Comparison of ENCODE assay signal across 8 cellular contexts in genomic region chr19:51926426-51926783, GRCh38. TPM values are rescaled to one million over a fixed set of nuclear protein-coding genes. Genes with fewer than 3 reads are reported as not detected.
DNase-seq lines count a peak whose midpoint lies in the region; ATAC-seq and TF ChIP-seq lines count a peak whose summit lies in the region.

No MANE protein-coding gene starts in this region.

- peak overlapping the region; percentile 87 for H3K27ac Mint-ChIP-seq in T-helper 17 cell

- H3K27ac ChIP-seq in DOHH2 (ENCODE audit: low read depth, low read length) (no peak overlapping the region), prostate gland (peak overlapping the region; percentile 90)

- H3K36me3 ChIP-seq in DOHH2 (ENCODE audit: control insufficient read depth, low read length) (peaks cover 5% of the 10 kb centered on the region), prostate gland (peaks cover 0 to 6% of the 10 kb centered on the region in 2 donors)

- DNase-seq in T-helper 17 cell: no peak
- DNase-seq in fibroblast of pulmonary artery (ENCODE audit: low read depth): no peak
- DNase-seq in prostate gland (ENCODE audit: low spot score): no peak
- DNase-seq in globus pallidus (ENCODE audit: low spot score): no peak
- no peak for DNase-seq in stimulated activated CD4-positive, alpha-beta T cell treated with anti-CD3 and anti-CD28 coated beads, Interleukin-15, amount 100 ng/mL, for 24 hours
- DNase-seq in RPMI8226: no peak

- H3K4me3 ChIP-seq in DOHH2 (ENCODE audit: low read length): peak overlapping the region; percentile 91
- peak overlapping the region; percentile 100 for H3K4me3 ChIP-seq in fibroblast of pulmonary artery (replicated peaks; ENCODE audit: low read depth, low read length)
- peak overlapping the region; percentile 56 to 62 for H3K4me3 ChIP-seq in prostate gland

- peaks cover 13% of the 10 kb centered on the region for H3K36me3 Mint-ChIP-seq in T-helper 17 cell (ENCODE audit: low read depth)

- H3K4me1 ChIP-seq in DOHH2 (ENCODE audit: control insufficient read depth, low read length): peaks cover 6% of the 10 kb centered on the region
- H3K4me1 ChIP-seq in prostate gland (replicated peaks): no peaks in the 10 kb centered on the region

- 21% methylated on average over 11 of the region's 11 CpGs for WGBS in prostate gland

- peak overlapping the region; percentile 94 for H3K4me3 Mint-ChIP-seq in T-helper 17 cell

- H4K20me1 ChIP-seq in DOHH2 (ENCODE audit: control insufficient read depth, insufficient read depth, low read depth, low read length): no peaks in the 10 kb centered on the region

- intact Hi-C loops in prostate gland (cut with DNase I): loop anchor here (2.0 to 5.0 kb wide), 2 partner anchors 22 to 61 kb away; partner anchors contain the start of genes ZNF350 and ZNF649

- H3F3A ChIP-seq in DOHH2 (ENCODE audit: control insufficient read depth, insufficient read depth): no peaks in the 10 kb centered on the region

- H3K9me3 ChIP-seq in DOHH2 (ENCODE audit: control insufficient read depth, insufficient read depth, low read length): peaks cover 44% of the 10 kb centered on the region
- H3K9me3 ChIP-seq in T-helper 17 cell (ENCODE audit: control insufficient read depth, low read length, poor library complexity, severe bottlenecking): peaks cover 11% of the 10 kb centered on the region
- peaks cover 6% of the 10 kb centered on the region for H3K9me3 ChIP-seq in prostate gland

- H3K4me1 Mint-ChIP-seq in T-helper 17 cell: peaks cover 7% of the 10 kb centered on the region

- H3K79me2 ChIP-seq in DOHH2 (ENCODE audit: control insufficient read depth, low read length): peaks cover 4% of the 10 kb centered on the region; the same call in 1 of the 2 replicates

- no peak for TF ChIP-seq CTCF in DOHH2 (IDR thresholded peaks at IDR 0.05; ENCODE audit: low read depth, low read length, poor library complexity, severe bottlenecking)
- TF ChIP-seq CTCF in fibroblast of pulmonary artery (IDR thresholded peaks at IDR 0.05; ENCODE audit: low read length, missing control alignments): no peak
- TF ChIP-seq CTCF in prostate gland (IDR thresholded peaks at IDR 0.05): no peak

- H3K27me3 Mint-ChIP-seq in T-helper 17 cell: no peaks in the 10 kb centered on the region

- no peak for TF ChIP-seq POLR2A in prostate gland (IDR thresholded peaks at IDR 0.05)

- peak overlapping the region; percentile 90 for H3K4me2 ChIP-seq in DOHH2 (ENCODE audit: low read length)

- ATAC-seq in T-helper 17 cell (no peak), HG02610 (IDR thresholded peaks at IDR 0.05; ENCODE audit: unreplicated experiment) (no peak)

- no peaks in the 10 kb centered on the region for H3K27me3 ChIP-seq in DOHH2 (ENCODE audit: control insufficient read depth, low read length)
- no peaks in the 10 kb centered on the region for H3K27me3 ChIP-seq in prostate gland (replicated peaks; ENCODE audit: insufficient read depth)

- H3K9me2 ChIP-seq in DOHH2 (replicated peaks; ENCODE audit: control insufficient read depth, low read length): no peaks in the 10 kb centered on the region

RNA-seq across cellular contexts. Expression of gene ZNF613, which starts 0.9 kb away (rescaled TPM):
- total RNA-seq in T-helper 17 cell: 1 to 10 TPM; 2.0 to 3.3 TPM
- 10 to 100 TPM; 15.4 to 17.0 TPM for total RNA-seq in prostate gland

RNA-seq across cellular contexts. Expression of gene ZNF649, which starts 21.6 kb away (rescaled TPM):
- total RNA-seq in T-helper 17 cell: 10 to 100 TPM in 1 of 2 donors, 1 to 10 TPM in 1; 8.0 to 10.2 TPM
- total RNA-seq in prostate gland: 10 to 100 TPM; 26.5 to 33.5 TPM

RNA-seq across cellular contexts. Expression of gene ZNF577, which starts 38.7 kb away (rescaled TPM):
- 1 to 10 TPM; 5.4 to 8.3 TPM for total RNA-seq in T-helper 17 cell
- 10 to 100 TPM; 23.8 to 78.2 TPM for total RNA-seq in prostate gland
